In the genomic region with DNA sequence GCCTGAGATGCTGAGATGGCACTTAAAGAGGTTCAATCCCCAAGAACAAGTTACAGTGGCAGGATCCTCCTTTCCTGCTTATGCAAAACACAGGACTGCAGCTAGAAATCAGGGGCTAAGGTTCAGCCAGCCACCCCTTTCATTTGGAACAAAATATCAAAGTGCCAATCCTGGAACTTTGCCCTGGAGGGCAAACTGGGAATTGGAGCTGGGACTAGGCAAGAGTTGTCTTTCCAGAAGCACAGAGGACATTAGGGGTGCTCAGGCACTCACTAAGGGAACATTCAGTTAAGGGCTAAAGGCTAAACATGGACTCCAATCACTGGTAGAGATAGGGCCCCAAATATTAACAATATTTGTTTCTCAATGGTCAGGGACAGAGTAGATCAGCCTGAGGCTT, we compare ENCODE assay signal across 5 cellular contexts.
"Had no signal": no experiment of that assay in that cellular context is flagged by ENCODE, and none has a peak within 500 bp of the region (broad histone marks: within the 10 kb centered on the region; RNA-seq: fewer than 3 reads in every experiment).

No MANE protein-coding gene starts in this region.

- H3K36me3 ChIP-seq: HAP-1 had no signal

- DNase-seq: GOT3, H7, KBM-7 had no signal

- H3K27ac Mint-ChIP-seq: IgD-negative memory B cell had no signal

- H3K9me3 Mint-ChIP-seq: IgD-negative memory B cell had no signal

- H3K4me3 ChIP-seq: HAP-1 had no signal

- H3K4me1 ChIP-seq: HAP-1 had no signal

- H3K9me3 ChIP-seq: HAP-1 had no signal

- H3K4me1 Mint-ChIP-seq: IgD-negative memory B cell had no signal
